8 cellular contexts compared by ENCODE assay signal in the genomic region with DNA sequence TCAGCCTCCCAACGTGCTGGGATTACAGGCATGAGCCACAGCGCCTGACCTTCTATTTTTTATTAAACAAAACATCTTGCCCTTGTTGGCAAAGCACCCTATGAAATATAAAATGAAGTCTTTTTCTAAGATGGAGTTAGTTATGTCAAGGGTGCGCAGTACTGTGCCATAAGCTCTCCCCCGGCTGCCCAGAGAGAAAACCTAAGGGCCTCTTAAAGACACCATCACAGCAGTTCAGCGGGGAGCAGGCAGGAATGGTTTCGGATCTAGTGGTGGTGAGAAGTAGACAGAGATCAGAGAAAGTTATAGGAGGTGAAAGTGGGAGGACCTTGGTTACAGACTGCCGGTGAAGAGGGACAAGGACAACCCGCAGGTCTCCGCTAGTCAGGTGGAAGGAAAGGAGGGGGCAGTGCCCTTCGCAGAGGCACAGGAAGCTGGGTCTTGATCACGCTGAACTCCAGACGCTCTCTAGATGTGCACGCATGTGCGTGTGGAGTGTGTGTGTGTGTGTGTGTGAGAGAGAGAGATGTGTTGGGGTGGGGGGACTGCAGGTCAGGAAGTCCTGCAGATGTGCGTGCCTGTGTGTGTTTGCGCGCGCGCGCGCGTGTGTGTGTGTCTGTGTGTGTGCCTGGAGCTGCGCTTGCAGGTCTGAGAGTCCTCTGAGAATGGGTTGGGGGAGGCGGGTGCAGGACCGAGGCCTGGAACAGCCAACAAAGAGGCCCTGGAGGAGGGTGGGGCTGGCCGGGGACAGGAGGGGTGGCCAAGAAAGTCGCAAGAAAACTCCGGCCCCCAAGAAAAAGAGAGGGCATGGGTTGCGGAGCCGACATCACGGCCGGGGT. TPM values are rescaled to one million over a fixed set of nuclear protein-coding genes. Genes with fewer than 3 reads are reported as not detected.
DNase-seq lines count a peak whose midpoint lies in the region; ATAC-seq and TF ChIP-seq lines count a peak whose summit lies in the region.

No MANE protein-coding gene starts in this region.

- TF ChIP-seq EP300 in neural cell (conservative IDR thresholded peaks at IDR 0.05; ENCODE audit: poor library complexity, severe bottlenecking) = no peak

- peak; percentile 48 for TF ChIP-seq POLR2A in GM19193 (IDR thresholded peaks at IDR 0.05; ENCODE audit: extremely low read depth, insufficient read depth, insufficient read length)

- no peaks in the 10 kb centered on the region for H3K36me3 ChIP-seq in neural cell (ENCODE audit: insufficient read depth, low read length)
- peaks cover 0 to 6% (median 2%) of the 10 kb centered on the region in 5 donors for H3K36me3 ChIP-seq in subcutaneous abdominal adipose tissue (ENCODE audit: control insufficient read depth in 5 of 5, insufficient read depth in 5 of 5, low read length in 5 of 5)

- no peak for TF ChIP-seq RAD21 in neural cell (conservative IDR thresholded peaks at IDR 0.05)

- H3K4me3 ChIP-seq in AG04449 (ENCODE audit: low read depth, low read length) = peak overlapping the region; percentile 69
- H3K4me3 ChIP-seq in neural cell (ENCODE audit: low read length) = peak overlapping the region; percentile 74
- H3K4me3 ChIP-seq in subcutaneous abdominal adipose tissue (ENCODE audit: low read depth in 1 of 5, low read length in 5 of 5) = peak overlapping the region; percentile 72 to 81 (median 73)

- H3K79me2 ChIP-seq in neural cell (replicated peaks; ENCODE audit: insufficient read depth, low read length) = no peaks in the 10 kb centered on the region

- DNase-seq in AG04449 (ENCODE audit: low read depth, low spot score) (no peak), NOMO-1 (lab: John Stamatoyannopoulos, UW; ENCODE audit: unreplicated experiment in 2 of 2) (peak; percentile 39 to 84), NCI-H2029 treated with DMSO at 0.1 percent for 48 hours (lab: John Stamatoyannopoulos, UW) (no peak)
- DNase-seq in activated CD8-positive, alpha-beta memory T cell treated with anti-CD3 and anti-CD28 coated beads, Interleukin-2, amount 50 U/mL, for 4 hours = peak; percentile 57

- H2AFZ ChIP-seq in neural cell (ENCODE audit: low read depth, low read length) = peak overlapping the region; percentile 59

- CTCF ChIA-PET in AG04449 (lab: Yijun Ruan, JAX) = interaction anchor here (0.9 to 3.4 kb wide), 10 partner anchors 10 to 269 kb away, joined by 3 to 24 read pairs (median 4); no protein-coding TSS in a partner anchor

- H3K4me2 ChIP-seq in neural cell (ENCODE audit: low read length) = peak overlapping the region; percentile 55

- no peak overlapping the region for H3K27ac ChIP-seq in neural cell (ENCODE audit: low read length)
- peak overlapping the region; percentile 58 for H3K27ac ChIP-seq in subcutaneous abdominal adipose tissue (ENCODE audit: low read depth, low read length)

- no peaks in the 10 kb centered on the region for H3F3A ChIP-seq in neural cell (ENCODE audit: insufficient read depth, low read length, poor library complexity, severe bottlenecking)

- H3K27me3 ChIP-seq in neural cell (ENCODE audit: insufficient read depth, low read depth, low read length) (no peaks in the 10 kb centered on the region), subcutaneous abdominal adipose tissue (ENCODE audit: control insufficient read depth in 5 of 5, insufficient read depth in 4 of 5, low read length in 5 of 5) (no peaks in the 10 kb centered on the region)

- H3K9ac ChIP-seq in neural cell (ENCODE audit: low read length) (peak overlapping the region; percentile 65), subcutaneous abdominal adipose tissue (ENCODE audit: low read length in 5 of 5) (peak overlapping the region in 4 of 5 donors; percentile 5 to 71 (median 54))

- no peaks in the 10 kb centered on the region for H3K9me2 ChIP-seq in neural cell (ENCODE audit: insufficient read depth, low read length)

- TF ChIP-seq CTCF in AG04449 (IDR thresholded peaks at IDR 0.05; ENCODE audit: insufficient read depth, low read length, missing control alignments) (no peak), neural cell (IDR thresholded peaks at IDR 0.05; ENCODE audit: poor library complexity, severe bottlenecking) (no peak)

- H4K20me1 ChIP-seq in neural cell (ENCODE audit: insufficient read depth) = no peaks in the 10 kb centered on the region

- no peaks in the 10 kb centered on the region for H3K9me3 ChIP-seq in neural cell (ENCODE audit: low read length)
- no peaks in the 10 kb centered on the region for H3K9me3 ChIP-seq in subcutaneous abdominal adipose tissue (ENCODE audit: control insufficient read depth in 5 of 5, low read length in 5 of 5)

- H3K4me1 ChIP-seq in subcutaneous abdominal adipose tissue (ENCODE audit: control insufficient read depth in 5 of 5, insufficient read depth in 5 of 5, low read length in 5 of 5) = peaks cover 12 to 38% (median 28%) of the 10 kb centered on the region in 5 donors

- ATAC-seq in esophagus mucosa = peak; percentile 32

- POLR2A ChIA-PET in AG04449 (lab: Yijun Ruan, JAX) = interaction anchor here (0.6 to 0.7 kb wide), 2 partner anchors 43 to 51 kb away, joined by 3 read pairs; partner anchors contain the start of gene CKLF

TF ChIP-seq in neural cell, 6 proteins besides CTCF, POLR2A, EP300 and RAD21:
- TF ChIP-seq SMC3 (conservative IDR thresholded peaks at IDR 0.05; ENCODE audit: poor library complexity) = no peak
- TF ChIP-seq, protein P1, sequence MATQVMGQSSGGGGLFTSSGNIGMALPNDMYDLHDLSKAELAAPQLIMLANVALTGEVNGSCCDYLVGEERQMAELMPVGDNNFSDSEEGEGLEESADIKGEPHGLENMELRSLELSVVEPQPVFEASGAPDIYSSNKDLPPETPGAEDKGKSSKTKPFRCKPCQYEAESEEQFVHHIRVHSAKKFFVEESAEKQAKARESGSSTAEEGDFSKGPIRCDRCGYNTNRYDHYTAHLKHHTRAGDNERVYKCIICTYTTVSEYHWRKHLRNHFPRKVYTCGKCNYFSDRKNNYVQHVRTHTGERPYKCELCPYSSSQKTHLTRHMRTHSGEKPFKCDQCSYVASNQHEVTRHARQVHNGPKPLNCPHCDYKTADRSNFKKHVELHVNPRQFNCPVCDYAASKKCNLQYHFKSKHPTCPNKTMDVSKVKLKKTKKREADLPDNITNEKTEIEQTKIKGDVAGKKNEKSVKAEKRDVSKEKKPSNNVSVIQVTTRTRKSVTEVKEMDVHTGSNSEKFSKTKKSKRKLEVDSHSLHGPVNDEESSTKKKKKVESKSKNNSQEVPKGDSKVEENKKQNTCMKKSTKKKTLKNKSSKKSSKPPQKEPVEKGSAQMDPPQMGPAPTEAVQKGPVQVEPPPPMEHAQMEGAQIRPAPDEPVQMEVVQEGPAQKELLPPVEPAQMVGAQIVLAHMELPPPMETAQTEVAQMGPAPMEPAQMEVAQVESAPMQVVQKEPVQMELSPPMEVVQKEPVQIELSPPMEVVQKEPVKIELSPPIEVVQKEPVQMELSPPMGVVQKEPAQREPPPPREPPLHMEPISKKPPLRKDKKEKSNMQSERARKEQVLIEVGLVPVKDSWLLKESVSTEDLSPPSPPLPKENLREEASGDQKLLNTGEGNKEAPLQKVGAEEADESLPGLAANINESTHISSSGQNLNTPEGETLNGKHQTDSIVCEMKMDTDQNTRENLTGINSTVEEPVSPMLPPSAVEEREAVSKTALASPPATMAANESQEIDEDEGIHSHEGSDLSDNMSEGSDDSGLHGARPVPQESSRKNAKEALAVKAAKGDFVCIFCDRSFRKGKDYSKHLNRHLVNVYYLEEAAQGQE (IDR thresholded peaks at IDR 0.05; ENCODE audit: borderline replicate concordance) = no peak
- no peak for TF ChIP-seq POLR2AphosphoS5 (IDR thresholded peaks at IDR 0.05)
- no peak for TF ChIP-seq TAF1 (IDR thresholded peaks at IDR 0.05; ENCODE audit: low read depth)
- no peak for TF ChIP-seq EZH2 (IDR thresholded peaks at IDR 0.05; ENCODE audit: borderline replicate concordance, insufficient read depth, low read length, poor library complexity, severe bottlenecking)
- TF ChIP-seq MXI1 (conservative IDR thresholded peaks at IDR 0.05; ENCODE audit: poor library complexity, severe bottlenecking) = peak; percentile 48
TF ChIP-seq in neural cell: peak in this region for 1.

RNA-seq across cellular contexts. Expression of gene CMTM3, which starts 0.7 kb away (rescaled TPM):
- 3.7 TPM for total RNA-seq in esophagus mucosa
- 7.7 and 8.2 TPM in 2 replicates for polyA plus RNA-seq in neural cell
- 4.6 and 6.3 TPM in 2 replicates for polyA minus RNA-seq in neural cell

RNA-seq across cellular contexts. Expression of gene CMTM2, which starts 24.5 kb away (rescaled TPM):
- total RNA-seq in esophagus mucosa = not detected
- polyA plus RNA-seq in neural cell = 0.25 TPM in 1 of 2 replicates, not detected in the other
- polyA minus RNA-seq in neural cell = not detected in 2 replicates

RNA-seq across cellular contexts. Expression of gene CMTM1, which starts 37.5 kb away (rescaled TPM):
- total RNA-seq in esophagus mucosa = 0.60 TPM
- polyA plus RNA-seq in neural cell = 1.3 and 1.6 TPM in 2 replicates
- polyA minus RNA-seq in neural cell = 4.7 and 4.9 TPM in 2 replicates

RNA-seq across cellular contexts. Expression of gene CKLF, which starts 51.4 kb away (rescaled TPM):
- 14.2 TPM for total RNA-seq in esophagus mucosa
- polyA plus RNA-seq in neural cell = 15.2 and 40.8 TPM in 2 replicates
- 24.8 and 32.9 TPM in 2 replicates for polyA minus RNA-seq in neural cell

RNA-seq across cellular contexts. Expression of gene TK2, which starts 53.8 kb away (rescaled TPM):
- 8.5 TPM for total RNA-seq in esophagus mucosa
- polyA plus RNA-seq in neural cell = 15.9 and 17.8 TPM in 2 replicates
- 12.4 and 14.9 TPM in 2 replicates for polyA minus RNA-seq in neural cell

Comparison
In these comparisons a context has a peak if more than half of its experiments do, and no peak if none do; other contexts are left out.
1. DNase-seq: peak in NOMO-1 (2 of 2) and activated CD8-positive, alpha-beta memory T cell treated with anti-CD3 and anti-CD28 coated beads, Interleukin-2, amount 50 U/mL, for 4 hours (single experiment); none in AG04449 (single experiment) and NCI-H2029 treated with DMSO at 0.1 percent for 48 hours (single experiment).
2. Peak in every context shown above with its lines, with median percentiles within 50 percentile points of each other: H3K4me3 ChIP-seq.